In genomic region chr6:46090115-46091079, GRCh38 we compare ENCODE assay signal across 9 cellular contexts. TPM values are rescaled to one million over a fixed set of nuclear protein-coding genes. Genes with fewer than 3 reads are reported as not detected.
DNase-seq lines count a peak whose midpoint lies in the region; ATAC-seq and TF ChIP-seq lines count a peak whose summit lies in the region.
"Had no signal": no experiment of that assay in that cellular context is flagged by ENCODE, and none has a peak within 500 bp of the region (broad histone marks: within the 10 kb centered on the region; RNA-seq: fewer than 3 reads in every experiment).

No MANE protein-coding gene starts in this region.

- H3K9ac ChIP-seq in colonic mucosa (ENCODE audit: low read depth in 2 of 2, low read length in 2 of 2) = no peak overlapping the region

- no peak overlapping the region for H3K4me3 Mint-ChIP-seq in Caco-2 (ENCODE audit: unreplicated experiment)
- H3K4me3 Mint-ChIP-seq in activated CD4-positive, alpha-beta T cell treated with anti-CD3 and anti-CD28 coated beads, Interleukin-2, amount 10 ng/mL, durations not matched to agents 24 days and 14 days = no peak overlapping the region
- H3K4me3 Mint-ChIP-seq: T-helper 1 cell treated with Interleukin-12 subunit alpha and Interleukin-12 subunit beta and Interleukin-4 antibody, amounts not matched to agents 30 μg/mL and 1 μg/mL, for 36 hours had no signal

- DNase-seq in Caco-2 (peak; percentile 46 to 60), H7 (peak; percentile 69), NCI-H226 (peak; percentile 32), colonic mucosa (peak; percentile 61), right lobe of liver (peak; percentile 40 to 63 (median 57))
- DNase-seq in activated CD4-positive, alpha-beta T cell treated with anti-CD3 and anti-CD28 coated beads, Interleukin-2, amount 10 ng/mL, durations not matched to agents 24 days and 14 days = peak; percentile 83
- peak; percentile 16 to 34 (median 27) for DNase-seq in stimulated activated CD4-positive, alpha-beta T cell treated with anti-CD3 and anti-CD28 coated beads, TNF-alpha, amount 100 ng/mL, for 48 hours (ENCODE audit: low read depth in 3 of 3)

- peaks cover 5% of the 10 kb centered on the region; the same call in 1 of the 2 replicates for H3K9me3 ChIP-seq in Caco-2
- no peaks in the 10 kb centered on the region for H3K9me3 ChIP-seq in colonic mucosa
- H3K9me3 ChIP-seq in right lobe of liver = no peaks in the 10 kb centered on the region

- H3K4me1 ChIP-seq in Caco-2 (no peaks in the 10 kb centered on the region), colonic mucosa (no peaks in the 10 kb centered on the region), right lobe of liver (peaks cover 0 to 3% (median 0%) of the 10 kb centered on the region in 4 donors)

- H3K4me1 Mint-ChIP-seq in Caco-2 (ENCODE audit: low read depth, unreplicated experiment) = no peaks in the 10 kb centered on the region
- peaks cover 2% of the 10 kb centered on the region for H3K4me1 Mint-ChIP-seq in activated CD4-positive, alpha-beta T cell treated with anti-CD3 and anti-CD28 coated beads, Interleukin-2, amount 10 ng/mL, durations not matched to agents 24 days and 14 days

- CTCF ChIA-PET in Caco-2 (lab: Charles Lee) = interaction anchor here (0.6 to 1.2 kb wide), 5 partner anchors 10 to 320 kb away, joined by 3 to 7 read pairs (median 4); no protein-coding TSS in a partner anchor

- peaks cover 35% of the 10 kb centered on the region for H3K9me3 Mint-ChIP-seq in Caco-2 (ENCODE audit: unreplicated experiment)
- peaks cover 10% of the 10 kb centered on the region for H3K9me3 Mint-ChIP-seq in activated CD4-positive, alpha-beta T cell treated with anti-CD3 and anti-CD28 coated beads, Interleukin-2, amount 10 ng/mL, durations not matched to agents 24 days and 14 days

- peak; percentile 93 to 98 (median 94) for ATAC-seq in right lobe of liver
- no peak for ATAC-seq in HG03565 (IDR thresholded peaks at IDR 0.05; ENCODE audit: unreplicated experiment)

- H3K27me3 Mint-ChIP-seq in Caco-2 (ENCODE audit: insufficient read depth, unreplicated experiment) = peaks cover 4% of the 10 kb centered on the region
- H3K27me3 Mint-ChIP-seq in activated CD4-positive, alpha-beta T cell treated with anti-CD3 and anti-CD28 coated beads, Interleukin-2, amount 10 ng/mL, durations not matched to agents 24 days and 14 days = peaks cover 30% of the 10 kb centered on the region

- POLR2A ChIA-PET in Caco-2 (lab: Charles Lee) = no interaction called here

- TF ChIP-seq POLR2A in right lobe of liver (IDR thresholded peaks at IDR 0.05) = no peak

- H3K36me3 Mint-ChIP-seq in Caco-2 (ENCODE audit: insufficient read depth, unreplicated experiment) = no peaks in the 10 kb centered on the region
- H3K36me3 Mint-ChIP-seq in activated CD4-positive, alpha-beta T cell treated with anti-CD3 and anti-CD28 coated beads, Interleukin-2, amount 10 ng/mL, durations not matched to agents 24 days and 14 days (ENCODE audit: low read depth) = no peaks in the 10 kb centered on the region

- H3K27me3 ChIP-seq in Caco-2 (replicated peaks; ENCODE audit: control insufficient read depth, insufficient read depth, low read length) (no peaks in the 10 kb centered on the region), H7 (ENCODE audit: control insufficient read depth, insufficient read depth, low read length) (no peaks in the 10 kb centered on the region; the same call in 1 of the 2 replicates), colonic mucosa (no peaks in the 10 kb centered on the region), right lobe of liver (no peaks in the 10 kb centered on the region)

- 35% methylated on average over 10 of the region's 10 CpGs for WGBS in right lobe of liver (ENCODE audit: insufficient coverage, low coverage, low lambda C conversion rate, missing lambda C conversion rate)

- BruUV-seq in Caco-2 (replicated peaks; lab: Mats Ljungman, UMichigan) = no TSS peak

- intact Hi-C loops in Caco-2 (cut with micrococcal nuclease; ENCODE audit: unreplicated experiment) = loop anchor here (1.0 to 10.0 kb wide), 7 partner anchors 116 to 904 kb away; partner anchors contain the start of gene RCAN2
- intact Hi-C loops in activated CD4-positive, alpha-beta T cell treated with anti-CD3 and anti-CD28 coated beads, Interleukin-2, amount 10 ng/mL, durations not matched to agents 24 days and 14 days (cut with micrococcal nuclease) = loop anchor here (1.0 kb wide), 3 partner anchors 131 to 536 kb away; no protein-coding TSS in a partner anchor
- intact Hi-C loops in colonic mucosa (cut with DNase I) = loop anchor here (2.0 to 5.0 kb wide), 2 partner anchors 128 to 322 kb away; no protein-coding TSS in a partner anchor
- intact Hi-C loops in right lobe of liver (cut with DNase I) = loop anchor here in 1 of 2 donors (10.0 kb wide), 1 partner anchor 324 kb away; no protein-coding TSS in a partner anchor

- H3K36me3 ChIP-seq in Caco-2 (ENCODE audit: control insufficient read depth, insufficient read depth, low read length) (no peaks in the 10 kb centered on the region), H7 (replicated peaks; ENCODE audit: control insufficient read depth, insufficient read depth, low read length) (no peaks in the 10 kb centered on the region), colonic mucosa (no peaks in the 10 kb centered on the region), right lobe of liver (no peaks in the 10 kb centered on the region)

- TF ChIP-seq CTCF in Caco-2 (IDR thresholded peaks at IDR 0.05; ENCODE audit: insufficient read depth in 1 of 2, low read depth in 1 of 2, low read length in 1 of 2, severe bottlenecking in 1 of 2, unreplicated experiment in 1 of 2) (peak; percentile 74 to 76), colonic mucosa (IDR thresholded peaks at IDR 0.05) (peak; percentile 67), right lobe of liver (IDR thresholded peaks at IDR 0.05) (peak; percentile 55 to 81 (median 78))

- no peak overlapping the region for H3K27ac Mint-ChIP-seq in Caco-2 (ENCODE audit: unreplicated experiment)
- H3K27ac Mint-ChIP-seq in activated CD4-positive, alpha-beta T cell treated with anti-CD3 and anti-CD28 coated beads, Interleukin-2, amount 10 ng/mL, durations not matched to agents 24 days and 14 days = no peak overlapping the region
- H3K27ac Mint-ChIP-seq: T-helper 1 cell treated with Interleukin-12 subunit alpha and Interleukin-12 subunit beta and Interleukin-4 antibody, amounts not matched to agents 30 μg/mL and 1 μg/mL, for 36 hours had no signal

- H3K4me3 ChIP-seq in Caco-2 (ENCODE audit: low read depth, low read length) (no peak overlapping the region), H7 (ENCODE audit: insufficient read depth, low read depth, low read length) (no peak overlapping the region), colonic mucosa (no peak overlapping the region), right lobe of liver (no peak overlapping the region)

- H3K27ac ChIP-seq in colonic mucosa = no peak overlapping the region
- H3K27ac ChIP-seq in right lobe of liver = no peak overlapping the region

RNA-seq across cellular contexts. Expression of gene ENPP4, which starts 39.4 kb away (rescaled TPM):
- total RNA-seq in Caco-2 (2022) (2.7 TPM in 2 replicates), colonic mucosa (10 to 100 TPM; 14.2 to 28.4 TPM), right lobe of liver (1 to 10 TPM; 3.9 to 8.2 (median 6.2) TPM)
- 2.3 and 3.0 TPM in 2 replicates for total RNA-seq in H7 (2014; rRNA removed; shearing (Covaris generic))
- total RNA-seq in activated CD4-positive, alpha-beta T cell treated with anti-CD3 and anti-CD28 coated beads, Interleukin-2, amount 10 ng/mL, durations not matched to agents 24 days and 14 days = 5.3 and 6.0 TPM in 2 replicates

Comparison
In these comparisons a context has a peak if more than half of its experiments do, and no peak if none do; other contexts are left out.
1. DNase-seq: peak in every context shown above with its lines; median percentile 83 in activated CD4-positive, alpha-beta T cell treated with anti-CD3 and anti-CD28 coated beads, Interleukin-2, amount 10 ng/mL, durations not matched to agents 24 days and 14 days; 69 in H7; 61 in colonic mucosa; 57 in right lobe of liver; 53 in Caco-2; 32 in NCI-H226; 27 in stimulated activated CD4-positive, alpha-beta T cell treated with anti-CD3 and anti-CD28 coated beads, TNF-alpha, amount 100 ng/mL, for 48 hours.